ENCODE assay signal across 8 cellular contexts in the genomic region with DNA sequence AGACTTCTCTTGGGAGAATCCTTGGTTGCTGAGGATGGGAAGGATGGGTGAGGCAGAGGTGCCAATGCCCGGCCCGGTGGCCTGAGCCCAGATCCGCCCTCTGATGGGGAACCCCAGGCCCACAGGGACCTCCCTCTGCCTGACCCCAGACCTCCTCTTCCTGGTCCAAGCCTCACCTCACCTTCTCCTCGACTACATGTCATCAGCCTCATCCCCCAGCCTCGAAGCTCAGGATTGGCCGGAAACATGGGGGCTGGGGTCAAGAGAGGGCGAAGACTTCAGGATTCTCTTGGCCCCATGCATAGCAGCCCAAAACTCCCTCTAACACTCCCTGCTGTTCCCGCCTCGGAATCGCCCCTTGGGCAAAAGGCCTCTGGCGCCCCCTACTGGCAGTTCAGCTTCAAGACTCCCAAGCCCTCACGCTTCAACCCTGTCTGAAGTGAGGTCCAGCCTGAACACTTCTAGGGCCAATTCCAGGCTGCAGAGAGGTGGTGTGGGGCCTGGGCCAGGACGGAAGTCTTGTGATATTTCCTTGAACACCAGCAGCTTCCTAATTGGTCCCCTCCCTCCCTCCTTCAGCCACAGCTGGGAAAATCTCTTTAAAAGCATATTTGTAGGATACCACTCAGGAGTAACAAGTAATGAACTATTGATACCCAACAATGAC.
A peak's percentile ranks its signal among the peaks of the same experiment; 100 is the strongest.
DNase-seq lines count a peak whose midpoint lies in the region; ATAC-seq lines count a peak whose summit lies in the region.

No MANE protein-coding gene starts in this region.

- ATAC-seq in HG02885 (IDR thresholded peaks at IDR 0.05; ENCODE audit: poor library complexity, unreplicated experiment) (peak; percentile 46), GM19324 (IDR thresholded peaks at IDR 0.05; ENCODE audit: low FRiP score, unreplicated experiment) (no peak)

- peak; percentile 78 for DNase-seq in COLO668 (lab: John Stamatoyannopoulos, UW; ENCODE audit: unreplicated experiment)
- peak; percentile 90 for DNase-seq in NCI-H510A treated with DMSO at 0.1 percent for 48 hours (lab: John Stamatoyannopoulos, UW)
- peak; percentile 89 to 94 for DNase-seq in activated CD4-positive, alpha-beta T cell treated with anti-CD3 and anti-CD28 coated beads for 4 hours
- DNase-seq in cerebellar cortex (ENCODE audit: low spot score) = peak; percentile 86
- peak; percentile 89 for DNase-seq in left kidney (ENCODE audit: low read depth, low spot score)
- peak; percentile 94 for DNase-seq in stimulated activated CD4-positive, alpha-beta T cell treated with anti-CD3 and anti-CD28 coated beads, Interleukin-4, amount 100 ng/mL, for 24 hours
